ENCODE assay signal across 8 cellular contexts in the genomic region with DNA sequence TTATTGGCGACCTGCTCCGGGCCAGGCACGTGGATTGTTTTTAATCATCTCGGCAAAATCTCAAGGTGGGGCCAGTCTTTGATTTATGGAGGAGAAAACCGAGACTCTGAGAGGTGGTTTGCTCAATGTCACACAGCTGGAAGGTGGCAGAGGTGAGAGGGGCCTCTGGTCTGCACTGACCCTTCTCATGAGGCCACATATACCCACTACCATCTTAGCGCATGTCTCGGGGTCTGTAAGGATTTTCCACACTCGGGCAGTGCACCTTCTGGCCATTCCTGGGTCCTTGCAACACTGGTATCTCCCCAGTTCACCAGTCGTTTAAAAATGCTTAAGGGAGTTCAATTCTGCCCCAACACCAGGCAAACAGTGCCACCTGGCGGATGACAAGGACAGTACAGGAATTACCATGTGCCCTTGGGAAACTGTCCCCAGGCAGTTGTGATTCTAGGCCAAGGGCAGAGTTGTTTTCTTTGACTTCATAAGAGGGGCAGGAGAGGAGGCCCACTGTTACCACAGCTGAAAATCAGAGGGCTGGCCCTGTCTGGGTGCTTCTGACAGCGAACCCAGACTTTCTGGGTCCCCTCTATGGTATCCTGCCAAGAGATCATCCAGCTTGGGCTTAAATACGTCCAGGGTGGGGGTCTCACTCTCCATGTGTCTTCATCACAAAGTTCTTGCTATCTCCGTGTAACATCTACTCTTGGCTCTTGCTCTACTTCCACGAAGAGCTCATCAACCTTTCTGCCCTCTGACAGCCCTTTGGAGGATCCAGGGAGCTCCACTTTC. TPM values are rescaled to one million over a fixed set of nuclear protein-coding genes. Genes with fewer than 3 reads are reported as not detected.
DNase-seq lines count a peak whose midpoint lies in the region; ATAC-seq and TF ChIP-seq lines count a peak whose summit lies in the region.

No MANE protein-coding gene starts in this region.

- H3K9ac ChIP-seq in colonic mucosa (ENCODE audit: low read depth in 2 of 2, low read length in 2 of 2), result no peak overlapping the region

- TF ChIP-seq CTCF in AG10803 (conservative IDR thresholded peaks at IDR 0.05; ENCODE audit: low read length) (peak; percentile 91), HEK293 (tag by site-specific recombination; IDR thresholded peaks at IDR 0.05) (peak; percentile 88), colonic mucosa (IDR thresholded peaks at IDR 0.05) (peak; percentile 89)

- H3K27me3 ChIP-seq in colonic mucosa, result no peaks in the 10 kb centered on the region

- H3K36me3 ChIP-seq in HEK293 (ENCODE audit: control insufficient read depth in 2 of 2, insufficient read depth in 1 of 2, low read length in 2 of 2) (no peaks in the 10 kb centered on the region), colonic mucosa (no peaks in the 10 kb centered on the region)

- no peaks in the 10 kb centered on the region for H3K27me3 Mint-ChIP-seq in activated CD4-positive, alpha-beta T cell treated with anti-CD3 and anti-CD28 coated beads for 36 hours

- no peak overlapping the region for H3K4me3 ChIP-seq in AG10803 (ENCODE audit: low read length)
- no peak overlapping the region for H3K4me3 ChIP-seq in HEK293 (ENCODE audit: low read depth, low read length)
- H3K4me3 ChIP-seq in colonic mucosa, result no peak overlapping the region

- H3K9me3 ChIP-seq in HEK293 (ENCODE audit: control insufficient read depth, insufficient read depth, low read depth, low read length), result no peaks in the 10 kb centered on the region
- no peaks in the 10 kb centered on the region for H3K9me3 ChIP-seq in colonic mucosa

- POLR2A ChIA-PET in HEK293 (lab: Yijun Ruan, JAX), result interaction anchor here (0.5 to 2.9 kb wide), 3 partner anchors 50 to 170 kb away, joined by 3 to 25 read pairs (median 5); a partner anchor contains a TSS
- POLR2A ChIA-PET in activated CD4-positive, alpha-beta T cell treated with anti-CD3 and anti-CD28 coated beads for 36 hours (lab: Charles Lee), result interaction anchor here (0.6 kb wide), 1 partner anchor 311 kb away, joined by 4 read pairs; no protein-coding TSS in a partner anchor

- peak; percentile 96 for ATAC-seq in activated CD4-positive, alpha-beta T cell treated with anti-CD3 and anti-CD28 coated beads for 36 hours
- ATAC-seq in left lobe of liver (peak; percentile 98), HG03108 (IDR thresholded peaks at IDR 0.05; ENCODE audit: unreplicated experiment) (no peak)

- H3K27ac ChIP-seq in HEK293 (ENCODE audit: extremely low read depth, low read depth, low read length) (no peak overlapping the region), colonic mucosa (no peak overlapping the region)

- DNase-seq in AG10803 (ENCODE audit: low read depth) (peak; percentile 76), NCI-H510A treated with DMSO at 0.1 percent for 48 hours (lab: John Stamatoyannopoulos, UW) (peak; percentile 87), colonic mucosa (peak; percentile 83), left lobe of liver (ENCODE audit: low spot score) (peak; percentile 80)
- DNase-seq in activated CD4-positive, alpha-beta T cell treated with anti-CD3 and anti-CD28 coated beads for 36 hours, result peak; percentile 90
- peak; percentile 81 for DNase-seq in stimulated activated CD4-positive, alpha-beta T cell treated with anti-CD3 and anti-CD28 coated beads, Interleukin-4, amount 100 ng/mL, for 1 hour

- intact Hi-C loops in activated CD4-positive, alpha-beta T cell treated with anti-CD3 and anti-CD28 coated beads for 36 hours (cut with DNase I, micrococcal nuclease), result loop anchor here (1.0 to 5.0 kb wide), 8 partner anchors 145 to 640 kb away; a partner anchor contains a TSS
- intact Hi-C loops in colonic mucosa (cut with DNase I), result loop anchor here (1.0 to 10.0 kb wide), 3 partner anchors 67 to 286 kb away; a partner anchor contains a TSS

- H3K4me1 ChIP-seq in HEK293 (ENCODE audit: control insufficient read depth, insufficient read depth, low read length) (no peaks in the 10 kb centered on the region), colonic mucosa (no peaks in the 10 kb centered on the region)

- CTCF ChIA-PET in HEK293 (lab: Yijun Ruan, JAX), result interaction anchor here (0.5 to 6.2 kb wide), 55 partner anchors 10 to 500 kb away, joined by 3 to 161 read pairs (median 4); a partner anchor contains a TSS
- CTCF ChIA-PET in activated CD4-positive, alpha-beta T cell treated with anti-CD3 and anti-CD28 coated beads for 36 hours (lab: Charles Lee), result interaction anchor here (0.5 to 4.3 kb wide), 53 partner anchors 9 to 1356 kb away, joined by 3 to 58 read pairs (median 4); a partner anchor contains a TSS

- no peak overlapping the region for H3K4me3 Mint-ChIP-seq in activated CD4-positive, alpha-beta T cell treated with anti-CD3 and anti-CD28 coated beads for 36 hours

- H3K27ac Mint-ChIP-seq in activated CD4-positive, alpha-beta T cell treated with anti-CD3 and anti-CD28 coated beads for 36 hours, result no peak overlapping the region

- no peaks in the 10 kb centered on the region for H3K36me3 Mint-ChIP-seq in activated CD4-positive, alpha-beta T cell treated with anti-CD3 and anti-CD28 coated beads for 36 hours (ENCODE audit: low read depth)

- H3K9me3 Mint-ChIP-seq in activated CD4-positive, alpha-beta T cell treated with anti-CD3 and anti-CD28 coated beads for 36 hours (ENCODE audit: low read depth), result peaks cover 4% of the 10 kb centered on the region

- H3K4me1 Mint-ChIP-seq in activated CD4-positive, alpha-beta T cell treated with anti-CD3 and anti-CD28 coated beads for 36 hours, result no peaks in the 10 kb centered on the region

TF ChIP-seq in HEK293, 187 proteins besides CTCF, POLR2A, EP300 and RAD21 (continues in another document):
- TF ChIP-seq, protein P1, sequence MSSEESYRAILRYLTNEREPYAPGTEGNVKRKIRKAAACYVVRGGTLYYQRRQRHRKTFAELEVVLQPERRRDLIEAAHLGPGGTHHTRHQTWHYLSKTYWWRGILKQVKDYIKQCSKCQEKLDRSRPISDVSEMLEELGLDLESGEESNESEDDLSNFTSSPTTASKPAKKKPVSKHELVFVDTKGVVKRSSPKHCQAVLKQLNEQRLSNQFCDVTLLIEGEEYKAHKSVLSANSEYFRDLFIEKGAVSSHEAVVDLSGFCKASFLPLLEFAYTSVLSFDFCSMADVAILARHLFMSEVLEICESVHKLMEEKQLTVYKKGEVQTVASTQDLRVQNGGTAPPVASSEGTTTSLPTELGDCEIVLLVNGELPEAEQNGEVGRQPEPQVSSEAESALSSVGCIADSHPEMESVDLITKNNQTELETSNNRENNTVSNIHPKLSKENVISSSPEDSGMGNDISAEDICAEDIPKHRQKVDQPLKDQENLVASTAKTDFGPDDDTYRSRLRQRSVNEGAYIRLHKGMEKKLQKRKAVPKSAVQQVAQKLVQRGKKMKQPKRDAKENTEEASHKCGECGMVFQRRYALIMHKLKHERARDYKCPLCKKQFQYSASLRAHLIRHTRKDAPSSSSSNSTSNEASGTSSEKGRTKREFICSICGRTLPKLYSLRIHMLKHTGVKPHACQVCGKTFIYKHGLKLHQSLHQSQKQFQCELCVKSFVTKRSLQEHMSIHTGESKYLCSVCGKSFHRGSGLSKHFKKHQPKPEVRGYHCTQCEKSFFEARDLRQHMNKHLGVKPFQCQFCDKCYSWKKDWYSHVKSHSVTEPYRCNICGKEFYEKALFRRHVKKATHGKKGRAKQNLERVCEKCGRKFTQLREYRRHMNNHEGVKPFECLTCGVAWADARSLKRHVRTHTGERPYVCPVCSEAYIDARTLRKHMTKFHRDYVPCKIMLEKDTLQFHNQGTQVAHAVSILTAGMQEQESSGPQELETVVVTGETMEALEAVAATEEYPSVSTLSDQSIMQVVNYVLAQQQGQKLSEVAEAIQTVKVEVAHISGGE (tag by site-specific recombination; conservative IDR thresholded peaks at IDR 0.05; ENCODE audit: low read depth), result peak; percentile 70
- TF ChIP-seq ZBTB48 (tag by site-specific recombination; IDR thresholded peaks at IDR 0.05), result peak; percentile 67; the same call in 1 of the 2 replicates
- peak; percentile 77 for TF ChIP-seq ZNF654 (tag by site-specific recombination; IDR thresholded peaks at IDR 0.05; ENCODE audit: low read depth)
- TF ChIP-seq ZNF624 (tag by site-specific recombination; IDR thresholded peaks at IDR 0.05), result no peak
- TF ChIP-seq, protein P2, sequence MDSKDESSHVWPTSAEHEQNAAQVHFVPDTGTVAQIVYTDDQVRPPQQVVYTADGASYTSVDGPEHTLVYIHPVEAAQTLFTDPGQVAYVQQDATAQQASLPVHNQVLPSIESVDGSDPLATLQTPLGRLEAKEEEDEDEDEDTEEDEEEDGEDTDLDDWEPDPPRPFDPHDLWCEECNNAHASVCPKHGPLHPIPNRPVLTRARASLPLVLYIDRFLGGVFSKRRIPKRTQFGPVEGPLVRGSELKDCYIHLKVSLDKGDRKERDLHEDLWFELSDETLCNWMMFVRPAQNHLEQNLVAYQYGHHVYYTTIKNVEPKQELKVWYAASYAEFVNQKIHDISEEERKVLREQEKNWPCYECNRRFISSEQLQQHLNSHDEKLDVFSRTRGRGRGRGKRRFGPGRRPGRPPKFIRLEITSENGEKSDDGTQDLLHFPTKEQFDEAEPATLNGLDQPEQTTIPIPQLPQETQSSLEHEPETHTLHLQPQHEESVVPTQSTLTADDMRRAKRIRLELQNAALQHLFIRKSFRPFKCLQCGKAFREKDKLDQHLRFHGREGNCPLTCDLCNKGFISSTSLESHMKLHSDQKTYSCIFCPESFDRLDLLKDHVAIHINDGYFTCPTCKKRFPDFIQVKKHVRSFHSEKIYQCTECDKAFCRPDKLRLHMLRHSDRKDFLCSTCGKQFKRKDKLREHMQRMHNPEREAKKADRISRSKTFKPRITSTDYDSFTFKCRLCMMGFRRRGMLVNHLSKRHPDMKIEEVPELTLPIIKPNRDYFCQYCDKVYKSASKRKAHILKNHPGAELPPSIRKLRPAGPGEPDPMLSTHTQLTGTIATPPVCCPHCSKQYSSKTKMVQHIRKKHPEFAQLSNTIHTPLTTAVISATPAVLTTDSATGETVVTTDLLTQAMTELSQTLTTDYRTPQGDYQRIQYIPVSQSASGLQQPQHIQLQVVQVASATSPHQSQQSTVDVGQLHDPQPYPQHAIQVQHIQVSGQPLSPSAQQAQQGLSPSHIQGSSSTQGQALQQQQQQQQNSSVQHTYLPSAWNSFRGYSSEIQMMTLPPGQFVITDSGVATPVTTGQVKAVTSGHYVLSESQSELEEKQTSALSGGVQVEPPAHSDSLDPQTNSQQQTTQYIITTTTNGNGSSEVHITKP (tag by site-specific recombination; IDR thresholded peaks at IDR 0.05), result peak; percentile 47
- no peak for TF ChIP-seq KLF7 (tag by site-specific recombination; IDR thresholded peaks at IDR 0.05; ENCODE audit: borderline replicate concordance)
- 0 out of 2 replicates have a peak, but pooled peaks have one; percentile 40 for TF ChIP-seq ZNF324 (tag by site-specific recombination; IDR thresholded peaks at IDR 0.05)
- 0 out of 2 replicates have a peak, but pooled peaks have one; percentile 36 for TF ChIP-seq ZNF391 (tag by site-specific recombination; IDR thresholded peaks at IDR 0.05; ENCODE audit: borderline replicate concordance, low read depth)

RNA-seq across cellular contexts. Expression of a gene that starts 39.4 kb away (rescaled TPM):
- total RNA-seq in activated CD4-positive, alpha-beta T cell treated with anti-CD3 and anti-CD28 coated beads for 36 hours, result 10 to 100 TPM; 13.6 to 16.4 TPM
- total RNA-seq in colonic mucosa (10 to 100 TPM; 21.8 to 24.5 TPM), left lobe of liver (7.8 TPM)

RNA-seq across cellular contexts. Expression of a gene that starts 50.3 kb away (rescaled TPM):
- total RNA-seq in activated CD4-positive, alpha-beta T cell treated with anti-CD3 and anti-CD28 coated beads for 36 hours, result 10 to 100 TPM; 30.4 to 32.3 TPM
- total RNA-seq in colonic mucosa (10 to 100 TPM; 16.9 to 23.8 TPM), left lobe of liver (180 TPM)
